10 cellular contexts compared by ENCODE assay signal in the genomic region with DNA sequence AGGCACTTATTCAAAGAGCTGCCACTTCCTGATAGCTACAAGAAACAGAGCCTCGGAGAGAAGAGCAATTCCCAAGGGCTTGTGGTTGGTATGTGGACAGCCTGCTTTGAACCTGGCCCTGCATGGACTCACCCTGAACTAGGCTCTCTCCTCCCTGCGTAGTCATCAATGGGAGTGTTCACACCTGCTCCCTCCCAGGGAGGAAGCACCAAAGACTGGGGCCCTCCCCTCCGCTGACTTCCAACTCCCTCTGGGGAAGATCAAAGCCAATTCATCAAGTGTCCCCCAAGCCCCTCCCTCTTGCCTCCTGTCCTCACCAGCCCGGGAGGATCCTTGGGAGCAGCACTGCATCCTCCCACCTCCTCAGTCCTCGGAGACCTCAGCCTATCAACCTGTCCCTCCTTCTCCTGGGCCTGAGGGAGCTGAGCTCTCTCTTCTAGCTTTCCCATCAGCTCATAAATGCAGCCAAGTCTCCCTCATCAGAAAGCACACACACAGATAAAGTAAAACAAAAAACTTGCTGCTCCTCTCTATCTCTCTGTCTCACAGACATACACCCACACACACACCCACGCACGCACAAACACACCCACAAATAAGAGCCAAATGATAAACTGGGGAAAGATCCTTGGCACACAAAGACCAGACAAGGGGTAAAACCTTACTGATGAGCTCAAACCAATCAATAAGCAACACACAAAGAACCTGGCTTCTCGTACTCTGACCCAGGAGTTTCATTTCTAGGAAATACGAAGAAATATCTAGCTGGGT. TPM values are rescaled to one million over a fixed set of nuclear protein-coding genes. Genes with fewer than 3 reads are reported as not detected.
A peak's percentile ranks its signal among the peaks of the same experiment; 100 is the strongest.
DNase-seq lines count a peak whose midpoint lies in the region; ATAC-seq and TF ChIP-seq lines count a peak whose summit lies in the region.
"Had no signal": no experiment of that assay in that cellular context is flagged by ENCODE, and none has a peak within 500 bp of the region (broad histone marks: within the 10 kb centered on the region; RNA-seq: fewer than 3 reads in every experiment).

No MANE protein-coding gene starts in this region.

- no peaks in the 10 kb centered on the region for H3K9me3 Mint-ChIP-seq in activated B cell treated with CpG ODN at 0.5 μM for 24 hours

- ATAC-seq in HG03135 (IDR thresholded peaks at IDR 0.05; ENCODE audit: unreplicated experiment), result peak; percentile 17
- peak; percentile 19 for ATAC-seq in activated B cell treated with CpG ODN at 0.5 μM for 24 hours (ENCODE audit: low read depth)

- TF ChIP-seq CTCF in activated B cell treated with CpG ODN at 0.5 μM for 24 hours (IDR thresholded peaks at IDR 0.05), result no peak

- intact Hi-C loops in activated B cell treated with CpG ODN at 0.5 μM for 24 hours (cut with micrococcal nuclease), result no loop called here

- CTCF ChIA-PET in activated B cell treated with CpG ODN at 0.5 μM for 24 hours (lab: Charles Lee), result no interaction called here

- DNase-seq in activated B cell treated with CpG ODN at 0.5 μM for 24 hours (no peak), myocyte (ENCODE audit: low read depth) (peak; percentile 63), DMS 273 (lab: John Stamatoyannopoulos, UW; ENCODE audit: unreplicated experiment) (no peak), caudate nucleus (lab: John Stamatoyannopoulos, UW) (no peak), anterior cingulate cortex (lab: John Stamatoyannopoulos, UW) (no peak)
- DNase-seq in effector CD8-positive, alpha-beta T cell (lab: John Stamatoyannopoulos, UW), result no peak
- DNase-seq: NCI-H1930 had no signal

- peaks cover 20% of the 10 kb centered on the region for H3K27me3 Mint-ChIP-seq in activated B cell treated with CpG ODN at 0.5 μM for 24 hours

- H3K4me1 Mint-ChIP-seq in activated B cell treated with CpG ODN at 0.5 μM for 24 hours, result peaks cover 50% of the 10 kb centered on the region

- POLR2A ChIA-PET in activated B cell treated with CpG ODN at 0.5 μM for 24 hours (lab: Charles Lee), result interaction anchor here (0.6 to 1.2 kb wide), 2 partner anchors 52 to 62 kb away, joined by 3 read pairs; no protein-coding TSS in a partner anchor

- H3K4me3 ChIP-seq in GM08714 (ENCODE audit: low read length), result peak overlapping the region; percentile 21; the same call in 1 of the 2 replicates

- peaks cover 1% of the 10 kb centered on the region for H3K36me3 Mint-ChIP-seq in activated B cell treated with CpG ODN at 0.5 μM for 24 hours (ENCODE audit: low read depth)
- H3K36me3 Mint-ChIP-seq: activated naive CD8-positive, alpha-beta T cell had no signal

- H3K27ac Mint-ChIP-seq in activated B cell treated with CpG ODN at 0.5 μM for 24 hours, result peak overlapping the region; percentile 31
- H3K27ac Mint-ChIP-seq: activated naive CD8-positive, alpha-beta T cell had no signal

- H3K4me3 Mint-ChIP-seq in activated B cell treated with CpG ODN at 0.5 μM for 24 hours, result peak overlapping the region; percentile 35
- H3K4me3 Mint-ChIP-seq: activated naive CD8-positive, alpha-beta T cell had no signal

- H3K27ac ChIP-seq in caudate nucleus (ENCODE audit: low read depth, low read length), result no peak overlapping the region

RNA-seq across cellular contexts. Expression of gene A4GALT, which starts 3.3 kb away (rescaled TPM):
- total RNA-seq in activated B cell treated with CpG ODN at 0.5 μM for 24 hours, result 16.9 and 18.4 TPM in 2 replicates
- total RNA-seq in myocyte, result 21.6 and 23.3 TPM in 2 replicates
- 6.0 TPM for polyA plus RNA-seq in myocyte (2012)
